ENCODE assay signal across 26 cellular contexts in the genomic region with DNA sequence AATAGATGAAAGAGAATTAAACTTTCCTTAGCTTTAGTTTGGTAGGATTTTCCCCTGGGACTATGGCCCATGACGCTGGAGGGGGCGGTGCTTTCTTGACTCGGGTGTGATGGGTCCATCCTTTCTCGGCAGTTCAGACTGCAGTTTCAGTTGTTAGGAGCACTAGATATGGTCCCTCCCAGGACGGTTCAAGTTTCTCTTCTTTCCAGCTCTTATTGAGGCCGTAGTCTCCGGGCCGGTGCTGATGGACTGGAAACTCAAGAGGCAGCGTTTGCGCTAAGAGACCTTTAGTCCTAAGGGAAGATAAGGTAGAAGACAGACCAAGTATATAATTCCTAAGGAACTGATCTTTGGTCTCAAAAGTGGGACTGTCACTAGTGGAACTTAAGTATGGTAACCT.
A peak's percentile ranks its signal among the peaks of the same experiment; 100 is the strongest.
DNase-seq lines count a peak whose midpoint lies in the region; ATAC-seq, FAIRE-seq and TF ChIP-seq lines count a peak whose summit lies in the region.
"Had no signal": no experiment of that assay in that cellular context is flagged by ENCODE, and none has a peak within 500 bp of the region (broad histone marks: within the 10 kb centered on the region; RNA-seq: fewer than 3 reads in every experiment).

No MANE protein-coding gene starts in this region.

- ATAC-seq in natural killer cell: no peak
- ATAC-seq in natural killer cell treated with Interleukin-12 subunit alpha and Interleukin-12 subunit beta and Interleukin-15 and Interleukin-18, amount 100 ng/mL, for 72 hours: no peak
- no peak for ATAC-seq in HG02885 (IDR thresholded peaks at IDR 0.05; ENCODE audit: poor library complexity, unreplicated experiment)
- ATAC-seq: activated naive CD8-positive, alpha-beta T cell treated with anti-CD3 and anti-CD28 coated beads, Interleukin-2, amount 50 U/mL, for 24 hours; activated T-cell treated with anti-CD3 and anti-CD28 coated beads, Interleukin-2, amount 50 U/mL, for 4 hours; body of pancreas; GM12878; heart left ventricle; left cardiac atrium; stimulated activated naive CD8-positive, alpha-beta T cell treated with anti-CD3 and anti-CD28 coated beads, Interleukin-15, amount 100 ng/mL, for 72 hours; WTC11 had no signal

- H4K91ac ChIP-seq in mesenchymal stem cell (ENCODE audit: low read length): no peak overlapping the region

- peaks cover 38 to 49% of the 10 kb centered on the region in 2 donors for H3K4me1 Mint-ChIP-seq in natural killer cell
- H3K4me1 Mint-ChIP-seq in natural killer cell treated with Interleukin-12 subunit alpha and Interleukin-12 subunit beta and Interleukin-15 and Interleukin-18, amount 100 ng/mL, for 72 hours (ENCODE audit: low read depth in 2 of 2): peaks cover 26 to 32% of the 10 kb centered on the region in 2 donors
- H3K4me1 Mint-ChIP-seq in astrocyte (ENCODE audit: low read depth, unreplicated experiment): peaks cover 14% of the 10 kb centered on the region
- H3K4me1 Mint-ChIP-seq: activated CD4-positive, alpha-beta T cell treated with anti-CD3 and anti-CD28 coated beads, Interleukin-2, amount 10 ng/mL, durations not matched to agents 7 days and 5 days had no signal

- peaks cover 29% of the 10 kb centered on the region for H3K9me3 ChIP-seq in astrocyte (ENCODE audit: insufficient read depth, low read depth, low read length)
- H3K9me3 ChIP-seq in mesenchymal stem cell (ENCODE audit: control insufficient read depth, low read length): peaks cover 42% of the 10 kb centered on the region
- no peaks in the 10 kb centered on the region for H3K9me3 ChIP-seq in vagina

- no peak overlapping the region for H2BK12ac ChIP-seq in mesenchymal stem cell (ENCODE audit: low read length in 2 of 2)

- no peak overlapping the region for H3K18ac ChIP-seq in mesenchymal stem cell (ENCODE audit: low read depth in 1 of 2, low read length in 2 of 2)

- H2BK5ac ChIP-seq in mesenchymal stem cell (ENCODE audit: low read depth, low read length, poor library complexity, severe bottlenecking): no peak overlapping the region

- H3K27ac Mint-ChIP-seq in natural killer cell (peak overlapping the region; percentile 24 to 31), astrocyte (ENCODE audit: unreplicated experiment) (peak overlapping the region; percentile 4)
- H3K27ac Mint-ChIP-seq in natural killer cell treated with Interleukin-12 subunit alpha and Interleukin-12 subunit beta and Interleukin-15 and Interleukin-18, amount 100 ng/mL, for 72 hours: no peak overlapping the region
- H3K27ac Mint-ChIP-seq: activated CD4-positive, alpha-beta T cell treated with anti-CD3 and anti-CD28 coated beads, Interleukin-2, amount 10 ng/mL, durations not matched to agents 7 days and 5 days; activated naive CD8-positive, alpha-beta T cell treated with anti-CD3 and anti-CD28 coated beads, Interleukin-2, amount 50 U/mL, for 24 hours; CD4-positive, alpha-beta memory T cell; WTC11 had no signal

- no peak overlapping the region for H3K4ac ChIP-seq in mesenchymal stem cell (ENCODE audit: low read depth in 1 of 2, low read length in 2 of 2)

- H2AK5ac ChIP-seq in mesenchymal stem cell (ENCODE audit: low read length, severe bottlenecking): peak overlapping the region; percentile 16

- no peak overlapping the region for H3K23ac ChIP-seq in mesenchymal stem cell (ENCODE audit: low read length in 2 of 2)

- H3K4me2 ChIP-seq in astrocyte (ENCODE audit: low read length) (peak overlapping the region; percentile 71), mesenchymal stem cell (ENCODE audit: low read length, poor library complexity, severe bottlenecking) (no peak overlapping the region)

- TF ChIP-seq POLR2A in vagina (IDR thresholded peaks at IDR 0.05): no peak

- H3K14ac ChIP-seq in mesenchymal stem cell (ENCODE audit: low read length in 2 of 2): no peak overlapping the region

- no peak overlapping the region for H2BK120ac ChIP-seq in mesenchymal stem cell (ENCODE audit: low read depth, low read length)

- no peak overlapping the region for H2AFZ ChIP-seq in astrocyte (ENCODE audit: low read depth, low read length)
- no peak overlapping the region for H2AFZ ChIP-seq in mesenchymal stem cell (ENCODE audit: low read depth, low read length)

- DNase-seq in natural killer cell (no peak), astrocyte (ENCODE audit: low read depth) (no peak), mesenchymal stem cell (no peak), vagina (ENCODE audit: extremely low spot score in 2 of 2) (no peak), NCI-H1930 (lab: John Stamatoyannopoulos, UW) (no peak), NCI-H69 (lab: John Stamatoyannopoulos, UW) (no peak)
- no peak for DNase-seq in natural killer cell treated with Interleukin-12 subunit alpha and Interleukin-12 subunit beta and Interleukin-15 and Interleukin-18, amount 100 ng/mL, for 72 hours (ENCODE audit: low spot score)
- DNase-seq: activated CD4-positive, alpha-beta T cell treated with anti-CD3 and anti-CD28 coated beads, Interleukin-2, amount 10 ng/mL, durations not matched to agents 7 days and 5 days; activated naive CD8-positive, alpha-beta T cell treated with anti-CD3 and anti-CD28 coated beads, Interleukin-2, amount 50 U/mL, for 24 hours; activated T-cell treated with anti-CD3 and anti-CD28 coated beads, Interleukin-2, amount 50 U/mL, for 4 hours; body of pancreas; CD4-positive, alpha-beta memory T cell; H7; heart left ventricle; left cardiac atrium; NCI-H1105; NCI-H2029; OCI-M1; Right ventricle myocardium superior; stimulated activated naive CD8-positive, alpha-beta T cell treated with anti-CD3 and anti-CD28 coated beads, Interleukin-15, amount 100 ng/mL, for 72 hours; T-helper 9 cell had no signal

- H4K8ac ChIP-seq in mesenchymal stem cell (ENCODE audit: low read length): no peak overlapping the region

- whole genome bisulfite sequencing in mesenchymal stem cell: 81% methylated on average over 10 of the region's 10 CpGs

- H3K79me1 ChIP-seq in mesenchymal stem cell (replicated peaks; ENCODE audit: low read length, poor library complexity, severe bottlenecking): peaks cover 24% of the 10 kb centered on the region

- no peaks in the 10 kb centered on the region for H3K36me3 ChIP-seq in astrocyte (ENCODE audit: insufficient read depth, low read length)
- H3K36me3 ChIP-seq in mesenchymal stem cell (ENCODE audit: control insufficient read depth in 1 of 2, insufficient read depth in 2 of 2, low read depth in 1 of 2, low read length in 2 of 2): peaks cover 16 to 45% of the 10 kb centered on the region in 2 experiments
- peaks cover 0 to 5% of the 10 kb centered on the region in 2 donors for H3K36me3 ChIP-seq in vagina

- H3K4me3 Mint-ChIP-seq in natural killer cell (no peak overlapping the region), astrocyte (ENCODE audit: unreplicated experiment) (no peak overlapping the region)
- no peak overlapping the region for H3K4me3 Mint-ChIP-seq in natural killer cell treated with Interleukin-12 subunit alpha and Interleukin-12 subunit beta and Interleukin-15 and Interleukin-18, amount 100 ng/mL, for 72 hours
- H3K4me3 Mint-ChIP-seq: activated CD4-positive, alpha-beta T cell treated with anti-CD3 and anti-CD28 coated beads, Interleukin-2, amount 10 ng/mL, durations not matched to agents 7 days and 5 days; activated naive CD8-positive, alpha-beta T cell treated with anti-CD3 and anti-CD28 coated beads, Interleukin-2, amount 50 U/mL, for 24 hours; activated T-cell treated with anti-CD3 and anti-CD28 coated beads, Interleukin-2, amount 50 U/mL, for 4 hours; stimulated activated naive CD8-positive, alpha-beta T cell treated with anti-CD3 and anti-CD28 coated beads, Interleukin-15, amount 100 ng/mL, for 72 hours; WTC11 had no signal

- H3K36me3 Mint-ChIP-seq in natural killer cell: peaks cover 29% of the 10 kb centered on the region
- H3K36me3 Mint-ChIP-seq in natural killer cell treated with Interleukin-12 subunit alpha and Interleukin-12 subunit beta and Interleukin-15 and Interleukin-18, amount 100 ng/mL, for 72 hours: peaks cover 78% of the 10 kb centered on the region
- peaks cover 48% of the 10 kb centered on the region for H3K36me3 Mint-ChIP-seq in astrocyte (ENCODE audit: low read depth, unreplicated experiment)

- H3K27ac ChIP-seq in astrocyte (ENCODE audit: low read depth, low read length) (peak overlapping the region; percentile 68), mesenchymal stem cell (ENCODE audit: low read length, poor library complexity, severe bottlenecking) (peak overlapping the region; percentile 72), vagina (peak overlapping the region; percentile 65)
- H3K27ac ChIP-seq: 22Rv1, body of pancreas, foreskin keratinocyte, heart left ventricle had no signal

- H3K27me3 ChIP-seq in astrocyte (ENCODE audit: insufficient read depth, low read length): no peaks in the 10 kb centered on the region
- H3K27me3 ChIP-seq in mesenchymal stem cell (ENCODE audit: control insufficient read depth in 1 of 2, insufficient read depth in 1 of 2, low read length in 2 of 2): no peaks in the 10 kb centered on the region
- no peaks in the 10 kb centered on the region for H3K27me3 ChIP-seq in vagina
- H3K27me3 ChIP-seq: body of pancreas, foreskin keratinocyte, heart left ventricle had no signal

- H3K27me3 Mint-ChIP-seq in natural killer cell (ENCODE audit: low read depth in 2 of 2) (no peaks in the 10 kb centered on the region), astrocyte (ENCODE audit: low read depth, unreplicated experiment) (no peaks in the 10 kb centered on the region)
- no peaks in the 10 kb centered on the region for H3K27me3 Mint-ChIP-seq in natural killer cell treated with Interleukin-12 subunit alpha and Interleukin-12 subunit beta and Interleukin-15 and Interleukin-18, amount 100 ng/mL, for 72 hours
- H3K27me3 Mint-ChIP-seq: activated CD4-positive, alpha-beta T cell treated with anti-CD3 and anti-CD28 coated beads, Interleukin-2, amount 10 ng/mL, durations not matched to agents 7 days and 5 days; activated naive CD8-positive, alpha-beta T cell treated with anti-CD3 and anti-CD28 coated beads, Interleukin-2, amount 50 U/mL, for 24 hours; CD4-positive, alpha-beta memory T cell; stimulated activated naive CD8-positive, alpha-beta T cell treated with anti-CD3 and anti-CD28 coated beads, Interleukin-15, amount 100 ng/mL, for 72 hours had no signal

- H3K9ac ChIP-seq in astrocyte (ENCODE audit: low read length): no peak overlapping the region
- peak overlapping the region; percentile 64 for H3K9ac ChIP-seq in mesenchymal stem cell (ENCODE audit: low read length)

- intact Hi-C loops in natural killer cell (cut with micrococcal nuclease) (no loop called here), vagina (cut with DNase I) (no loop called here)

- H4K20me1 ChIP-seq in astrocyte (ENCODE audit: insufficient read depth, low read length): no peaks in the 10 kb centered on the region

- TF ChIP-seq CTCF in natural killer cell (IDR thresholded peaks at IDR 0.05) (no peak), astrocyte (IDR thresholded peaks at IDR 0.05; ENCODE audit: insufficient read depth, low read depth, low read length) (no peak), vagina (IDR thresholded peaks at IDR 0.05) (no peak)

- no peak overlapping the region for H2BK15ac ChIP-seq in mesenchymal stem cell (ENCODE audit: low read depth, poor library complexity, severe bottlenecking)

- peak; percentile 54 for FAIRE-seq in astrocyte (lab: Jason Lieb, UNC)
- FAIRE-seq: GM12878 had no signal

- H3K4me1 ChIP-seq in astrocyte (ENCODE audit: insufficient read depth, low read length): peaks cover 17% of the 10 kb centered on the region
- H3K4me1 ChIP-seq in mesenchymal stem cell (ENCODE audit: control insufficient read depth, insufficient read depth, low read depth, low read length): peaks cover 4% of the 10 kb centered on the region
- peaks cover 12% of the 10 kb centered on the region for H3K4me1 ChIP-seq in vagina
- H3K4me1 ChIP-seq: body of pancreas had no signal

- H3K79me2 ChIP-seq in astrocyte (ENCODE audit: insufficient read depth, low read length): no peaks in the 10 kb centered on the region

- peaks cover 8% of the 10 kb centered on the region in 2 donors for H3K9me3 Mint-ChIP-seq in natural killer cell
- peaks cover 16% of the 10 kb centered on the region for H3K9me3 Mint-ChIP-seq in natural killer cell treated with Interleukin-12 subunit alpha and Interleukin-12 subunit beta and Interleukin-15 and Interleukin-18, amount 100 ng/mL, for 72 hours
- peaks cover 27% of the 10 kb centered on the region for H3K9me3 Mint-ChIP-seq in astrocyte (ENCODE audit: unreplicated experiment)

- H3K4me3 ChIP-seq in astrocyte (ENCODE audit: insufficient read depth, low read depth, low read length): no peak overlapping the region
- H3K4me3 ChIP-seq in mesenchymal stem cell (ENCODE audit: insufficient read depth in 1 of 2, low read depth in 1 of 2, low read length in 2 of 2): peak overlapping the region in 1 of 2 experiments; percentile 24
- H3K4me3 ChIP-seq in vagina: no peak overlapping the region
- H3K4me3 ChIP-seq: body of pancreas, GM12878, heart left ventricle had no signal

Comparison
In these comparisons a context has a peak if more than half of its experiments do, and no peak if none do; other contexts are left out.
1. H3K27ac Mint-ChIP-seq: peak in natural killer cell (2 of 2) and astrocyte (single experiment); none in natural killer cell treated with Interleukin-12 subunit alpha and Interleukin-12 subunit beta and Interleukin-15 and Interleukin-18, amount 100 ng/mL, for 72 hours (0 of 2).
2. Peak in every context shown above with its lines, with median percentiles within 50 percentile points of each other: H3K27ac ChIP-seq.